ENCODE assay signal across 9 cellular contexts in genomic region chr4:182267048-182267447, GRCh38.
"Had no signal": no experiment of that assay in that cellular context is flagged by ENCODE, and none has a peak within 500 bp of the region (broad histone marks: within the 10 kb centered on the region; RNA-seq: fewer than 3 reads in every experiment).

No MANE protein-coding gene starts in this region.

- DNase-seq: GM23248, GOT3, H7, H9, HCEC 1CT, HFFc6 had no signal

- H3K27ac ChIP-seq: GM23248 had no signal

- H3K36me3 ChIP-seq: HAP-1 had no signal

- H3K9me3 ChIP-seq: HAP-1 had no signal

- H3K9ac ChIP-seq: GM23248 had no signal

- H3K4me2 ChIP-seq: GM23338 had no signal

- H3K4me3 ChIP-seq: GM23248, GM23338, HAP-1 had no signal

- H2AFZ ChIP-seq: GM23248, GM23338 had no signal

- ATAC-seq: GM23338, HCT116 had no signal
